Comparison of ENCODE assay signal across 1 cellular context in genomic region chr1:15249032-15249601, GRCh38.
TF ChIP-seq lines count a peak whose summit lies in the region.

No MANE protein-coding gene starts in this region.

TF ChIP-seq in GM12878, 131 proteins besides CTCF, POLR2A, EP300 and RAD21 (continued from another document and continues in another):
- TF ChIP-seq PKNOX1 (IDR thresholded peaks at IDR 0.05): peak; percentile 50; the same call in 1 of the 2 replicates
- TF ChIP-seq SMC3 (IDR thresholded peaks at IDR 0.05; ENCODE audit: borderline replicate concordance, low read length): no peak
- no peak for TF ChIP-seq ZNF217 (IDR thresholded peaks at IDR 0.05)
- TF ChIP-seq BCL3 (IDR thresholded peaks at IDR 0.05; ENCODE audit: borderline replicate concordance, insufficient read depth, low read depth, low read length, poor library complexity, severe bottlenecking): no peak
- no peak for TF ChIP-seq YY1 (IDR thresholded peaks at IDR 0.05; ENCODE audit: low read depth, low read length)
- no peak for TF ChIP-seq USF2 (IDR thresholded peaks at IDR 0.05; ENCODE audit: borderline replicate concordance, low read depth, low read length)
- TF ChIP-seq NR2C1 (IDR thresholded peaks at IDR 0.05): no peak
- TF ChIP-seq MEF2B (IDR thresholded peaks at IDR 0.05; ENCODE audit: partially characterized antibody, poor library complexity, severe bottlenecking): peak; percentile 43
- TF ChIP-seq ZBTB33 (IDR thresholded peaks at IDR 0.05): no peak
- no peak for TF ChIP-seq ZNF592 (IDR thresholded peaks at IDR 0.05)
- TF ChIP-seq GABPA (IDR thresholded peaks at IDR 0.05; ENCODE audit: low read depth): no peak
- TF ChIP-seq MLLT1 (IDR thresholded peaks at IDR 0.05): peak; percentile 56; the same call in 1 of the 2 replicates
- no peak for TF ChIP-seq ZBTB4 (CRISPR knock-in tag; IDR thresholded peaks at IDR 0.05)
- TF ChIP-seq TCF3 (IDR thresholded peaks at IDR 0.05; ENCODE audit: borderline replicate concordance, insufficient read depth, low read depth, low read length): peak; percentile 63; the same call in 1 of the 2 replicates
- TF ChIP-seq ZZZ3 (IDR thresholded peaks at IDR 0.05; ENCODE audit: control insufficient read depth, insufficient read length, low read depth): no peak
- TF ChIP-seq SUZ12 (IDR thresholded peaks at IDR 0.05; ENCODE audit: unreplicated experiment): no peak
- no peak for TF ChIP-seq USF1 (IDR thresholded peaks at IDR 0.05; ENCODE audit: borderline replicate concordance, extremely low read length, insufficient read depth, low read depth, low read length)
- TF ChIP-seq MTA2 (IDR thresholded peaks at IDR 0.05; ENCODE audit: low read depth): peak; percentile 64
- TF ChIP-seq CEBPZ (IDR thresholded peaks at IDR 0.05; ENCODE audit: low read depth, low read length): no peak
- no peak for TF ChIP-seq BACH1 (IDR thresholded peaks at IDR 0.05; ENCODE audit: borderline replicate concordance)
- peak; percentile 63; the same call in 1 of the 2 replicates for TF ChIP-seq NFIC (IDR thresholded peaks at IDR 0.05; ENCODE audit: low read depth, low read length)
- TF ChIP-seq FOXK2 (IDR thresholded peaks at IDR 0.05): peak; percentile 61; the same call in 1 of the 2 replicates
- no peak for TF ChIP-seq NKRF (conservative IDR thresholded peaks at IDR 0.05)
- TF ChIP-seq NFXL1 (IDR thresholded peaks at IDR 0.05; ENCODE audit: borderline replicate concordance): no peak
- no peak for TF ChIP-seq POLR2AphosphoS2 (IDR thresholded peaks at IDR 0.05; ENCODE audit: low read depth, low read length)
- peak; percentile 84 for TF ChIP-seq ATF7 (IDR thresholded peaks at IDR 0.05; ENCODE audit: low read depth)
- peak; percentile 93 for TF ChIP-seq RUNX3 (IDR thresholded peaks at IDR 0.05; ENCODE audit: low read length)
- peak; percentile 70; the same call in 1 of the 2 replicates for TF ChIP-seq NBN (IDR thresholded peaks at IDR 0.05)
- peak; percentile 86 to 88 for TF ChIP-seq IKZF2 (IDR thresholded peaks at IDR 0.05)
- TF ChIP-seq BHLHE40 (IDR thresholded peaks at IDR 0.05; ENCODE audit: borderline replicate concordance in 1 of 2, low read depth in 2 of 2, low read length in 1 of 2): peak in 1 of 2 experiments; percentile 37; a peak in 2 of 4 replicates
- no peak for TF ChIP-seq ZSCAN29 (IDR thresholded peaks at IDR 0.05)
- no peak for TF ChIP-seq SIX5 (IDR thresholded peaks at IDR 0.05; ENCODE audit: low read depth, low read length, severe bottlenecking)
- TF ChIP-seq GATAD2B (conservative IDR thresholded peaks at IDR 0.05; ENCODE audit: low read depth): no peak
- 0 out of 2 replicates have a peak, but pooled peaks have one; percentile 13 for TF ChIP-seq MEF2A (IDR thresholded peaks at IDR 0.05; ENCODE audit: insufficient read depth, low read depth, low read length)
- TF ChIP-seq ATF3 (IDR thresholded peaks at IDR 0.05; ENCODE audit: borderline replicate concordance, extremely low read depth, low read depth, low read length): no peak
- no peak for TF ChIP-seq RELA (IDR thresholded peaks at IDR 0.05; ENCODE audit: borderline replicate concordance, partially characterized antibody)
